In genomic region chr2:105712981-105713596, GRCh38 we compare ENCODE assay signal across 10 cellular contexts. TPM values are rescaled to one million over a fixed set of nuclear protein-coding genes. Genes with fewer than 3 reads are reported as not detected.
DNase-seq lines count a peak whose midpoint lies in the region; ATAC-seq and TF ChIP-seq lines count a peak whose summit lies in the region.
"Had no signal": no experiment of that assay in that cellular context is flagged by ENCODE, and none has a peak within 500 bp of the region (broad histone marks: within the 10 kb centered on the region; RNA-seq: fewer than 3 reads in every experiment).

No MANE protein-coding gene starts in this region.

- no peak overlapping the region for H3K14ac ChIP-seq in IMR-90 (replicated peaks; ENCODE audit: low read depth, low read length)

- no peaks in the 10 kb centered on the region for H3K79me1 ChIP-seq in IMR-90 (ENCODE audit: low read depth in 1 of 2, low read length in 2 of 2)

- no peak overlapping the region for H3K9ac ChIP-seq in IMR-90 (ENCODE audit: low read depth, low read length)

- TF ChIP-seq RAD21 in IMR-90 (IDR thresholded peaks at IDR 0.05; ENCODE audit: low read length) = no peak

- in situ Hi-C loops in IMR-90 (cut with MboI; ENCODE audit: low sequenced_read_pairs) = no loop called here

- POLR2A ChIA-PET in IMR-90 (lab: Charles Lee; ENCODE audit: unreplicated experiment) = no interaction called here

- TF ChIP-seq POLR2A in IMR-90 (IDR thresholded peaks at IDR 0.05; ENCODE audit: low read depth, low read length) = no peak

- no peak overlapping the region for H2AK5ac ChIP-seq in IMR-90 (ENCODE audit: low read depth, low read length)

- H3K36me3 ChIP-seq in IMR-90 (ENCODE audit: control insufficient read depth, insufficient read depth, low read length) = no peaks in the 10 kb centered on the region
- H3K36me3 ChIP-seq: left ventricle myocardium inferior had no signal

- no peaks in the 10 kb centered on the region for H3K9me3 ChIP-seq in IMR-90 (ENCODE audit: control insufficient read depth, insufficient read depth, low read length)
- H3K9me3 ChIP-seq: left ventricle myocardium inferior had no signal

- no peak overlapping the region for H4K5ac ChIP-seq in IMR-90 (ENCODE audit: low read depth, low read length)

- no peak overlapping the region for H2BK20ac ChIP-seq in IMR-90 (ENCODE audit: low read depth, low read length)

- no peak overlapping the region for H3K4me3 ChIP-seq in IMR-90 (ENCODE audit: insufficient read depth, low read depth, low read length)
- H3K4me3 ChIP-seq: left ventricle myocardium inferior had no signal

- WGBS in IMR-90 (ENCODE audit: extremely low coverage in 2 of 2, insufficient read length in 1 of 2), 2 experiments = 57% methylated on average over 2 of the region's 6 CpGs; no CpG with 5 or more reads in 1 of the 2 experiments

- H3K23ac ChIP-seq in IMR-90 (ENCODE audit: low read depth, low read length) = no peak overlapping the region

- ATAC-seq in IMR-90 (ENCODE audit: low read depth) = no peak
- no peak for ATAC-seq in GM21423 (IDR thresholded peaks at IDR 0.05; ENCODE audit: unreplicated experiment)
- no peak for ATAC-seq in HG02840 (IDR thresholded peaks at IDR 0.05; ENCODE audit: low FRiP score, unreplicated experiment)

- H4K20me1 ChIP-seq in IMR-90 (ENCODE audit: insufficient read depth, low read length) = no peaks in the 10 kb centered on the region

- H2AFZ ChIP-seq in IMR-90 (replicated peaks; ENCODE audit: low read length, poor library complexity) = no peak overlapping the region

- BruUV-seq in IMR-90 (replicated peaks; lab: Mats Ljungman, UMichigan) = no TSS peak

- H4K91ac ChIP-seq in IMR-90 (ENCODE audit: insufficient read depth, low read depth, low read length) = no peak overlapping the region

- CTCF ChIA-PET in IMR-90 (lab: Yijun Ruan, JAX) = no interaction called here

- H2BK15ac ChIP-seq in IMR-90 (ENCODE audit: low read depth, low read length) = no peak overlapping the region

- no peak for TF ChIP-seq CTCF in IMR-90 (conservative IDR thresholded peaks at IDR 0.05; ENCODE audit: low read depth, low read length)

- no peak overlapping the region for H2BK5ac ChIP-seq in IMR-90 (ENCODE audit: low read depth, low read length, poor library complexity, severe bottlenecking)

- no peak overlapping the region for H2BK120ac ChIP-seq in IMR-90 (ENCODE audit: low read depth, low read length)

- no peak overlapping the region for H3K56ac ChIP-seq in IMR-90 (ENCODE audit: extremely low read depth, insufficient read depth, low read length)

- no peak overlapping the region for H4K8ac ChIP-seq in IMR-90 (ENCODE audit: low read depth in 2 of 2, low read length in 2 of 2)

- no peak overlapping the region for H3K4me2 ChIP-seq in IMR-90 (ENCODE audit: low read depth, low read length)

- DNase-seq in DMS53 treated with DMSO at 0.1 percent for 48 hours (lab: John Stamatoyannopoulos, UW; ENCODE audit: unreplicated experiment) (peak; percentile 67), IMR-90 (peak; percentile 19), SW480 (ENCODE audit: low spot score) (peak; percentile 42), kidney glomerular epithelial cell (lab: John Stamatoyannopoulos, UW) (peak; percentile 8), hepatic stellate cell (ENCODE audit: low spot score) (no peak)
- no peak for DNase-seq in stimulated activated CD4-positive, alpha-beta T cell treated with anti-CD3 and anti-CD28 coated beads, Interleukin-12 subunit alpha, Interleukin-12 subunit beta, amount 100 ng/mL, for 4 hours
- DNase-seq: left ventricle myocardium inferior, T-helper 1 cell had no signal

- no peaks in the 10 kb centered on the region for H3K9me1 ChIP-seq in IMR-90 (ENCODE audit: insufficient read depth, low read length)

- H3K4ac ChIP-seq in IMR-90 (ENCODE audit: low read depth, low read length) = no peak overlapping the region

- intact Hi-C loops in IMR-90 (cut with micrococcal nuclease) = no loop called here

- no peak overlapping the region for H3K18ac ChIP-seq in IMR-90 (ENCODE audit: low read depth, low read length)

- dilution Hi-C loops in IMR-90 (cut with HindIII; ENCODE audit: low sequenced_read_pairs, unreplicated experiment) = no loop called here

- H3K27ac ChIP-seq in IMR-90 (ENCODE audit: insufficient read depth, low read length) = no peak overlapping the region
- H3K27ac ChIP-seq: left ventricle myocardium inferior had no signal

- H3K4me1 ChIP-seq in IMR-90 (ENCODE audit: control insufficient read depth, insufficient read depth, low read length) = no peaks in the 10 kb centered on the region
- H3K4me1 ChIP-seq: left ventricle myocardium inferior had no signal

- H2AK9ac ChIP-seq in IMR-90 (replicated peaks; ENCODE audit: low read depth, low read length, poor library complexity) = no peak overlapping the region

- peaks cover 31% of the 10 kb centered on the region for H3K27me3 ChIP-seq in IMR-90 (ENCODE audit: control insufficient read depth, insufficient read depth, low read length)

TF ChIP-seq in IMR-90, 13 proteins besides CTCF, POLR2A, EP300 and RAD21:
- TF ChIP-seq FOS (IDR thresholded peaks at IDR 0.05; ENCODE audit: low read depth, low read length) (no peak), CHD1 (IDR thresholded peaks at IDR 0.05; ENCODE audit: low read depth, low read length) (no peak), RFX5 (IDR thresholded peaks at IDR 0.05; ENCODE audit: low read depth, low read length) (no peak), NFE2L2 (IDR thresholded peaks at IDR 0.05; ENCODE audit: low read depth, low read length) (no peak)

RNA-seq across cellular contexts. Expression of gene NCK2, which starts 31.6 kb away (rescaled TPM):
- 15.8 and 25.8 TPM in 2 replicates for total RNA-seq in IMR-90 (2012; rRNA removed)
- polyA plus RNA-seq in IMR-90 (2012; rRNA removed) = 22.2 and 29.5 TPM in 2 replicates
- polyA plus RNA-seq in IMR-90 (2012; cell fraction: cytosol; rRNA removed) = 21.0 and 45.4 TPM in 2 replicates
- 13.7 and 14.9 TPM in 2 replicates for polyA plus RNA-seq in IMR-90 (2012; cell fraction: nucleus; rRNA removed; ENCODE audit: low replicate concordance)

Comparison
In these comparisons a context has a peak if more than half of its experiments do, and no peak if none do; other contexts are left out.
1. DNase-seq: peak in DMS53 treated with DMSO at 0.1 percent for 48 hours (single experiment), IMR-90 (single experiment), SW480 (single experiment) and kidney glomerular epithelial cell (single experiment); none in stimulated activated CD4-positive, alpha-beta T cell treated with anti-CD3 and anti-CD28 coated beads, Interleukin-12 subunit alpha, Interleukin-12 subunit beta, amount 100 ng/mL, for 4 hours (single experiment) and hepatic stellate cell (single experiment).